Comparison of ENCODE assay signal across 1 cellular context in genomic region chr3:49803464-49804140, GRCh38.
A peak's percentile ranks its signal among the peaks of the same experiment; 100 is the strongest.
TF ChIP-seq lines count a peak whose summit lies in the region.

No MANE protein-coding gene starts in this region.

TF ChIP-seq in HepG2, 621 proteins besides CTCF, POLR2A, EP300 and RAD21:
- TF ChIP-seq ZNF660 (CRISPR knock-in tag; IDR thresholded peaks at IDR 0.05; ENCODE audit: borderline replicate concordance, low read depth) (no peak), MAZ (IDR thresholded peaks at IDR 0.05; ENCODE audit: borderline replicate concordance, low read depth, low read length) (no peak), MAZ (CRISPR knock-in tag; IDR thresholded peaks at IDR 0.05; ENCODE audit: low read depth) (0 out of 2 replicates have a peak, but pooled peaks have one; percentile 19), CEBPZ (IDR thresholded peaks at IDR 0.05; ENCODE audit: low read length) (no peak), GLI4 (CRISPR knock-in tag; IDR thresholded peaks at IDR 0.05; ENCODE audit: borderline replicate concordance) (no peak), MXI1 (IDR thresholded peaks at IDR 0.05; ENCODE audit: borderline replicate concordance, low read depth, low read length) (peak; percentile 10; the same call in 1 of the 3 replicates), KLF12 (CRISPR knock-in tag; IDR thresholded peaks at IDR 0.05; ENCODE audit: borderline replicate concordance) (no peak), ATF7-NPFF (CRISPR knock-in tag; IDR thresholded peaks at IDR 0.05; ENCODE audit: low read depth) (no peak), ZNF430 (CRISPR knock-in tag; IDR thresholded peaks at IDR 0.05) (peak; percentile 15; the same call in 1 of the 2 replicates), ZBTB40 (IDR thresholded peaks at IDR 0.05) (no peak), ZBTB40 (CRISPR knock-in tag; IDR thresholded peaks at IDR 0.05) (0 out of 2 replicates have a peak, but pooled peaks have one; percentile 3), SRSF1 (optimal IDR thresholded peaks at IDR 0.05; ENCODE audit: low read depth, low read length) (no peak)
